Comparison of ENCODE assay signal across 2 cellular contexts in genomic region chr14:89773644-89774316, GRCh38.
A peak's percentile ranks its signal among the peaks of the same experiment; 100 is the strongest.
TF ChIP-seq lines count a peak whose summit lies in the region.

No MANE protein-coding gene starts in this region.

TF ChIP-seq in IMR-90, 13 proteins besides CTCF, POLR2A, EP300 and RAD21:
- TF ChIP-seq MXI1 (IDR thresholded peaks at IDR 0.05; ENCODE audit: borderline replicate concordance, low read depth, low read length) (no peak), FOS (IDR thresholded peaks at IDR 0.05; ENCODE audit: low read depth, low read length) (peak; percentile 8; the same call in 1 of the 2 replicates), NFE2L2 (IDR thresholded peaks at IDR 0.05; ENCODE audit: low read depth, low read length) (peak; percentile 55; the same call in 1 of the 2 replicates)
TF ChIP-seq in IMR-90: peak in this region for 2.

TF ChIP-seq in GM12878, 131 proteins besides CTCF, POLR2A, EP300 and RAD21 (continues in another document):
- TF ChIP-seq ZNF207 (IDR thresholded peaks at IDR 0.05; ENCODE audit: borderline replicate concordance) (no peak), SREBF1 (IDR thresholded peaks at IDR 0.05; ENCODE audit: low read length) (no peak), NFIC (IDR thresholded peaks at IDR 0.05; ENCODE audit: low read depth, low read length) (no peak), WRNIP1 (IDR thresholded peaks at IDR 0.05; ENCODE audit: borderline replicate concordance, low read depth, low read length) (no peak), NR2C2 (IDR thresholded peaks at IDR 0.05; ENCODE audit: borderline replicate concordance, control insufficient read depth, insufficient read length, low read depth) (no peak), FOXM1 (IDR thresholded peaks at IDR 0.05; ENCODE audit: low read depth, low read length) (0 out of 2 replicates have a peak, but pooled peaks have one; percentile 17), SP1 (IDR thresholded peaks at IDR 0.05; ENCODE audit: low read depth, low read length) (no peak), CREB1 (IDR thresholded peaks at IDR 0.05; ENCODE audit: low read depth) (no peak), JUNB (IDR thresholded peaks at IDR 0.05) (no peak; the same call in 1 of the 2 replicates), E4F1 (IDR thresholded peaks at IDR 0.05; ENCODE audit: borderline replicate concordance, partially characterized antibody) (no peak), CBFB (IDR thresholded peaks at IDR 0.05; ENCODE audit: low read depth) (0 out of 2 replicates have a peak, but pooled peaks have one; percentile 50), SUZ12 (IDR thresholded peaks at IDR 0.05; ENCODE audit: unreplicated experiment) (no peak), ZSCAN29 (IDR thresholded peaks at IDR 0.05) (no peak), EGR1 (IDR thresholded peaks at IDR 0.05; ENCODE audit: borderline replicate concordance in 1 of 2, low read depth in 2 of 2, low read length in 2 of 2) (no peak), SMAD1 (IDR thresholded peaks at IDR 0.05; ENCODE audit: low read depth, partially characterized antibody) (no peak), DPF2 (IDR thresholded peaks at IDR 0.05) (no peak), POLR2AphosphoS5 (IDR thresholded peaks at IDR 0.05; ENCODE audit: low read length) (no peak), STAT3 (IDR thresholded peaks at IDR 0.05; ENCODE audit: low read depth, low read length) (no peak), STAT1 (conservative IDR thresholded peaks at IDR 0.05) (no peak), IRF5 (IDR thresholded peaks at IDR 0.05; ENCODE audit: borderline replicate concordance) (no peak), BCL11A (IDR thresholded peaks at IDR 0.05; ENCODE audit: low read depth, low read length) (no peak), POLR2AphosphoS2 (IDR thresholded peaks at IDR 0.05; ENCODE audit: low read depth, low read length) (no peak), MEF2B (IDR thresholded peaks at IDR 0.05; ENCODE audit: partially characterized antibody, poor library complexity, severe bottlenecking) (no peak), BMI1 (IDR thresholded peaks at IDR 0.05; ENCODE audit: borderline replicate concordance) (no peak), ZBTB33 (IDR thresholded peaks at IDR 0.05) (no peak), ETV6 (conservative IDR thresholded peaks at IDR 0.05 in 1 of 2, IDR thresholded peaks at IDR 0.05 in 1 of 2; ENCODE audit: borderline replicate concordance in 1 of 2, low read depth in 1 of 2) (peak in 1 of 2 experiments; percentile 42; a peak in 1 of 4 replicates), EZH2 (IDR thresholded peaks at IDR 0.05; ENCODE audit: borderline replicate concordance, control insufficient read depth, low read depth, low read length) (no peak), ZNF24 (IDR thresholded peaks at IDR 0.05) (no peak), EED (IDR thresholded peaks at IDR 0.05; ENCODE audit: low read depth) (peak; percentile 89), TARDBP (IDR thresholded peaks at IDR 0.05; ENCODE audit: borderline replicate concordance) (no peak), HDGF (IDR thresholded peaks at IDR 0.05) (no peak), KAT2A (conservative IDR thresholded peaks at IDR 0.05; ENCODE audit: control insufficient read depth, low read depth, low read length) (no peak), RFX5 (IDR thresholded peaks at IDR 0.05; ENCODE audit: low read depth, low read length) (no peak), RELB (IDR thresholded peaks at IDR 0.05; ENCODE audit: low read depth) (no peak), USF1 (IDR thresholded peaks at IDR 0.05; ENCODE audit: borderline replicate concordance, extremely low read length, insufficient read depth, low read depth, low read length) (no peak), ZBED1 (IDR thresholded peaks at IDR 0.05; ENCODE audit: borderline replicate concordance) (no peak), ATF2 (IDR thresholded peaks at IDR 0.05; ENCODE audit: low read length) (peak; percentile 56; the same call in 1 of the 2 replicates), NKRF (conservative IDR thresholded peaks at IDR 0.05) (no peak), PKNOX1 (IDR thresholded peaks at IDR 0.05) (no peak), SMARCA5 (IDR thresholded peaks at IDR 0.05) (no peak), CEBPB (IDR thresholded peaks at IDR 0.05; ENCODE audit: borderline replicate concordance in 1 of 2, low read depth in 2 of 2, low read length in 2 of 2) (no peak), RBBP5 (conservative IDR thresholded peaks at IDR 0.05) (no peak), PAX5 (IDR thresholded peaks at IDR 0.05; ENCODE audit: borderline replicate concordance, low read depth, low read length) (peak; percentile 44; the same call in 1 of the 2 replicates), IKZF2 (IDR thresholded peaks at IDR 0.05) (peak; percentile 78 to 82), HCFC1 (IDR thresholded peaks at IDR 0.05; ENCODE audit: low read length) (no peak), BHLHE40 (IDR thresholded peaks at IDR 0.05; ENCODE audit: borderline replicate concordance in 1 of 2, low read depth in 2 of 2, low read length in 1 of 2) (peak in 1 of 2 experiments; percentile 18; a peak in 1 of 4 replicates), TCF7 (IDR thresholded peaks at IDR 0.05; ENCODE audit: borderline replicate concordance) (no peak), NFXL1 (IDR thresholded peaks at IDR 0.05; ENCODE audit: borderline replicate concordance) (no peak), SUPT20H (IDR thresholded peaks at IDR 0.05; ENCODE audit: borderline replicate concordance, control insufficient read depth, low read depth, low read length) (no peak), CHD1 (IDR thresholded peaks at IDR 0.05; ENCODE audit: low read depth, low read length) (no peak), MYB (IDR thresholded peaks at IDR 0.05; ENCODE audit: borderline replicate concordance, low read depth, low read length) (no peak), SMC3 (IDR thresholded peaks at IDR 0.05; ENCODE audit: borderline replicate concordance, low read length) (0 out of 2 replicates have a peak, but pooled peaks have one; percentile 6), NBN (IDR thresholded peaks at IDR 0.05) (no peak), ATF3 (IDR thresholded peaks at IDR 0.05; ENCODE audit: borderline replicate concordance, extremely low read depth, low read depth, low read length) (no peak), GATAD2B (conservative IDR thresholded peaks at IDR 0.05; ENCODE audit: low read depth) (no peak), CHD2 (IDR thresholded peaks at IDR 0.05; ENCODE audit: borderline replicate concordance, low read depth, low read length) (peak; percentile 61; the same call in 1 of the 2 replicates)
